11 cellular contexts compared by ENCODE assay signal in the genomic region with DNA sequence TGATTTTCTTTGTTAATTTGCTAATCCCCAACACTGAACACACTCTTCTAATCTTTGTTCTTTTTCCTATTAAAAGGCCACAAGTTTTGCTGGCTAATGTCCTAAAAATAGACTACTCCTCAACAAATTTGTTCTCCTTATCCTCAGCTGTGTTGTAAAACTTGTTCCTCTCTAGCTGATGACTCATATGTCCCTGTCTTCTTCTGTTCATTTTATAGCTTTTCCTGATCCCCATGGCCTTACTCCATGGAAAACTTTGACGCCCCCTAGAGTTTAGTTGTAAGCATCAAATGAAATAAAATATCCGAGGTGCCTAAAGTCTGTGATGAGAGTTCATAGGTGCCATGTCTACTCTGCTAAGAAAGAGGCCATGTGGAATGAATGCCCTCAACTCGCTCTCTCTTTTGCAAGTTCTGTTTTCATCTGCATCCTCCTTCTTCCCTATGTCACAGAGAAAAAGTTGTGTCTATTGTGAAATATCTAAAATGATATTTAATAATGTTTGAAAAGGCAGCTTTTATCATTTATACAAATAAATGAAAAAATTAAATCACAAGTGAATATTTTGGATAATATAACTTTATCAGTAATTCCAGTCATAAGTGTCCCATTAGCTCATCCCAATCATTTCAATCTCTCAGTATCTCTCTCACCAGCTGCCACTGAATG.
DNase-seq lines count a peak whose midpoint lies in the region; ATAC-seq lines count a peak whose summit lies in the region.
"Had no signal": no experiment of that assay in that cellular context is flagged by ENCODE, and none has a peak within 500 bp of the region (broad histone marks: within the 10 kb centered on the region; RNA-seq: fewer than 3 reads in every experiment).

No MANE protein-coding gene starts in this region.

- H3K36me3 ChIP-seq in SK-N-MC (ENCODE audit: insufficient read depth, low read length) (no peaks in the 10 kb centered on the region), urinary bladder (ENCODE audit: insufficient read depth) (no peaks in the 10 kb centered on the region)

- whole genome bisulfite sequencing in right cardiac atrium: 40% methylated on average over 3 of the region's 3 CpGs
- WGBS in urinary bladder: 42% methylated on average over 3 of the region's 3 CpGs

- no peak overlapping the region for H3K9ac ChIP-seq in SK-N-MC (ENCODE audit: insufficient read length)

- H3K4me1 ChIP-seq in right cardiac atrium (ENCODE audit: control insufficient read depth, insufficient read depth, low read length) (no peaks in the 10 kb centered on the region), urinary bladder (ENCODE audit: insufficient read depth) (no peaks in the 10 kb centered on the region)

- H3K4me3 ChIP-seq in SK-N-MC (no peak overlapping the region), right cardiac atrium (ENCODE audit: low read length) (no peak overlapping the region), urinary bladder (ENCODE audit: low read depth, low read length) (no peak overlapping the region)
- H3K4me3 ChIP-seq: skin epidermis had no signal

- DNase-seq in NCI-H524 (lab: John Stamatoyannopoulos, UW) (peak; percentile 34 to 67), NCI-H524 treated with DMSO at 0.1 percent for 48 hours (lab: John Stamatoyannopoulos, UW) (no peak), SK-N-MC (ENCODE audit: low read depth, low spot score) (peak; percentile 5), right cardiac atrium (no peak), NCI-H774 (lab: John Stamatoyannopoulos, UW) (no peak)
- DNase-seq: activated effector memory CD4-positive, alpha-beta T cell treated with Interleukin-2 at 50 U/mL for 16 hours; CD8-positive, alpha-beta memory T cell had no signal

- ATAC-seq in right cardiac atrium: peak; percentile 68 to 76
- ATAC-seq in HG03196 (IDR thresholded peaks at IDR 0.05; ENCODE audit: unreplicated experiment): no peak
- ATAC-seq in HG03108 (IDR thresholded peaks at IDR 0.05; ENCODE audit: unreplicated experiment): no peak

- no peaks in the 10 kb centered on the region for H3K27me3 ChIP-seq in right cardiac atrium (ENCODE audit: control insufficient read depth, insufficient read depth)

- intact Hi-C loops in right cardiac atrium (cut with DNase I): no loop called here

- H3K27ac ChIP-seq in SK-N-MC: no peak overlapping the region
- H3K27ac ChIP-seq in right cardiac atrium (ENCODE audit: low read length): no peak overlapping the region
- H3K27ac ChIP-seq in urinary bladder (ENCODE audit: low read depth): peak overlapping the region; percentile 60

- H3K9me3 ChIP-seq in SK-N-MC (ENCODE audit: low read depth, low read length): no peaks in the 10 kb centered on the region
- H3K9me3 ChIP-seq in right cardiac atrium (ENCODE audit: control insufficient read depth, low read length): no peaks in the 10 kb centered on the region

Comparison
In these comparisons a context has a peak if more than half of its experiments do, and no peak if none do; other contexts are left out.
1. DNase-seq: peak in NCI-H524 (2 of 2) and SK-N-MC (single experiment); none in NCI-H524 treated with DMSO at 0.1 percent for 48 hours (single experiment), right cardiac atrium (0 of 3) and NCI-H774 (single experiment).
2. ATAC-seq: peak in right cardiac atrium (2 of 2); none in HG03196 (single experiment) and HG03108 (single experiment).